8 cellular contexts compared by ENCODE assay signal in the genomic region with DNA sequence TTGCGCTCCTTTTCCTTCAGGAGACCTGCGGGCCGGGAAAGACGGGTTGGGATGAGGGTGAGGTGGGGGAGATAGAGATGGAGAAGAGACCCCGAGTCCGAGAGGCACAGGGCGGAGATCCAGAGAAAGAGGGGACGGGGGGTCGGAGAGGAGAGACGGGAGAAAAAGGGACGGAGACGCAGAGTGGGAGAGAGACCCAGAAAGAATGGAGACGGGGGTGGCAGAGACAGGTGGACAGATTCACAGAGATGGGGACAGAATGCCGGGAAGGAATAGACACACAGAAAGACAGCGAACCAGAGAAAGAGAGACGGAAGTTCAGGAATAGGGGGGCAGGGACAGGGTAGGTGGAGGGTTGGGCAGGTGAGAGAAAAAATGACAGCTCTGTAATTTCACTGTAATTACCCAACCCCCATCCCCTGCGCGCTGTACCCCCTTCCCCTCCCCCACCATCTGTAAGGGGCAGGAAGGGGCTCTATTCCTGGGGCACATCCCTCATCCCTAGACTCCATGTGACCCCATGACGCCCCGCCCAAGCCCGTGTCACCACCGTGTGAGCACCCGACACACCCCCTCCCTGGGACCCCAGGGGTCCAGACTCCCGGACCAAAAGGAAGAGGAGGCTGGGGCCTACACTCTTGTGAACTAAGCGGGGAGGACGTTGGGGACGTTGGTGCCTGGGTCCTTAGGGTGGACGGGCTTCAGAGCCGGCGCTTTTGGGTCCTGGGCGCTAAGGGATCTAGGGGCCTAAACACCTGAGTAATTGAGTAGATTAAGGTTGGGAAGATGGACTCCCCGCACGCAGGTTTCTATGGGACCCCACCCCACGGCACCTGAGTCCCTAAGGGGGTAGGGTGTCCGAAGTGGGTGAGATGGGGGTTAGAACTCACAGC. TPM values are rescaled to one million over a fixed set of nuclear protein-coding genes. Genes with fewer than 3 reads are reported as not detected.
A peak's percentile ranks its signal among the peaks of the same experiment; 100 is the strongest.
DNase-seq lines count a peak whose midpoint lies in the region; ATAC-seq and TF ChIP-seq lines count a peak whose summit lies in the region.

No MANE protein-coding gene starts in this region.

- no peak for ATAC-seq in HG03457 (IDR thresholded peaks at IDR 0.05; ENCODE audit: unreplicated experiment)

- no peak for TF ChIP-seq POLR2A in uterus (IDR thresholded peaks at IDR 0.05)

- H3K27ac ChIP-seq in caudate nucleus (ENCODE audit: low read depth, low read length) (peak overlapping the region; percentile 99), uterus (peak overlapping the region; percentile 96 to 99)

- in situ Hi-C loops in G401 (cut with HindIII; ENCODE audit: low sequenced_read_pairs): no loop called here

- intact Hi-C loops in uterus (cut with DNase I; ENCODE audit: low total_unique reads): no loop called here

- peak; percentile 51 for DNase-seq in G401 (ENCODE audit: low spot score)
- peak; percentile 9 for DNase-seq in NCI-H1092 treated with DMSO at 0.1 percent for 48 hours (lab: John Stamatoyannopoulos, UW)
- peak in 37 of 61 donors; percentile 15 to 68 (median 39) for DNase-seq in caudate nucleus (lab: John Stamatoyannopoulos, UW)
- DNase-seq in mesothelial cell of epicardium (ENCODE audit: low spot score in 2 of 2, unreplicated experiment in 2 of 2): no peak
- peak; percentile 66 for DNase-seq in uterus
- DNase-seq in NCI-H1105 treated with DMSO at 0.1 percent for 48 hours (lab: John Stamatoyannopoulos, UW): no peak
- no peak for DNase-seq in occipital lobe (lab: John Stamatoyannopoulos, UW)

- peak overlapping the region; percentile 49 to 54 for H3K4me3 ChIP-seq in uterus

- peaks cover 5 to 18% of the 10 kb centered on the region in 2 donors for H3K4me1 ChIP-seq in uterus

- H3K4me3 Mint-ChIP-seq in mesothelial cell of epicardium: peak overlapping the region; percentile 94

- no peaks in the 10 kb centered on the region for H3K27me3 Mint-ChIP-seq in mesothelial cell of epicardium (ENCODE audit: low read depth)

- H3K9me3 Mint-ChIP-seq in mesothelial cell of epicardium: no peaks in the 10 kb centered on the region

- H3K27me3 ChIP-seq in uterus: no peaks in the 10 kb centered on the region

- no peak for TF ChIP-seq CTCF in mesothelial cell of epicardium (IDR thresholded peaks at IDR 0.05; ENCODE audit: unreplicated experiment)
- no peak for TF ChIP-seq CTCF in uterus (IDR thresholded peaks at IDR 0.05)

- H3K9me3 ChIP-seq in uterus: no peaks in the 10 kb centered on the region

- H3K36me3 Mint-ChIP-seq in mesothelial cell of epicardium: peaks cover 13% of the 10 kb centered on the region

- peaks cover 32% of the 10 kb centered on the region for H3K4me1 Mint-ChIP-seq in mesothelial cell of epicardium

- peak overlapping the region; percentile 98 for H3K27ac Mint-ChIP-seq in mesothelial cell of epicardium

- H3K36me3 ChIP-seq in uterus: no peaks in the 10 kb centered on the region

RNA-seq across cellular contexts. Expression of a gene that starts 1.0 kb away (rescaled TPM):
- total RNA-seq in G401 (2014; rRNA removed; shearing (Covaris generic)): 25.5 and 40.0 TPM in 2 replicates
- 11.5 to 13.2 TPM (median 13.1 TPM) in 3 replicates for total RNA-seq in mesothelial cell of epicardium
- 10 to 100 TPM in 2 of 4 donors, 1 to 10 TPM in 1, not detected in 1; 3.1 to 29.8 (median 11.3) TPM for total RNA-seq in uterus
- total RNA-seq in occipital lobe: 4.8 TPM

RNA-seq across cellular contexts. Expression of a gene that starts 9.8 kb away (rescaled TPM):
- total RNA-seq in G401 (2014; rRNA removed; shearing (Covaris generic)): 103 TPM in 2 replicates
- total RNA-seq in mesothelial cell of epicardium: 48.2 to 55.0 TPM (median 53.1 TPM) in 3 replicates
- 10 to 100 TPM in 2 of 4 donors, under 1 TPM in 2; 0.51 to 55.1 (median 8.1) TPM for total RNA-seq in uterus
- total RNA-seq in occipital lobe: 9.8 TPM

RNA-seq across cellular contexts. Expression of a gene that starts 16.9 kb away (rescaled TPM):
- total RNA-seq in G401 (2014; rRNA removed; shearing (Covaris generic)): 16.5 and 45.7 TPM in 2 replicates
- total RNA-seq in mesothelial cell of epicardium: 25.3 to 28.6 TPM (median 27.7 TPM) in 3 replicates
- total RNA-seq in uterus: 10 to 100 TPM; 10.0 to 27.2 (median 21.7) TPM
- 7.2 TPM for total RNA-seq in occipital lobe

RNA-seq across cellular contexts. Expression of a gene that starts 17.2 kb away (rescaled TPM):
- 3,072 and 3,826 TPM in 2 replicates for total RNA-seq in G401 (2014; rRNA removed; shearing (Covaris generic))
- total RNA-seq in mesothelial cell of epicardium (1,586 to 1,657 TPM (median 1,644 TPM) in 3 replicates), uterus (1,000 to 10,000 TPM; 1,515 to 5,795 (median 3,195) TPM), occipital lobe (1,447 TPM)

RNA-seq across cellular contexts. Expression of a gene that starts 21.3 kb away (rescaled TPM):
- total RNA-seq in G401 (2014; rRNA removed; shearing (Covaris generic)): 0.34 TPM in 1 of 2 replicates, not detected in the other
- total RNA-seq in mesothelial cell of epicardium: 2.5 to 3.9 TPM (median 3.7 TPM) in 3 replicates
- total RNA-seq in uterus: 1 to 10 TPM in 2 of 4 donors, not detected in 2; 1.8 TPM
- total RNA-seq in occipital lobe: 0.47 TPM

Comparison
In these comparisons a context has a peak if more than half of its experiments do, and no peak if none do; other contexts are left out.
1. DNase-seq: peak in G401 (single experiment), NCI-H1092 treated with DMSO at 0.1 percent for 48 hours (single experiment), caudate nucleus (37 of 61) and uterus (2 of 2); none in mesothelial cell of epicardium (0 of 2), NCI-H1105 treated with DMSO at 0.1 percent for 48 hours (single experiment) and occipital lobe (single experiment).